22 cellular contexts compared by ENCODE assay signal in the genomic region with DNA sequence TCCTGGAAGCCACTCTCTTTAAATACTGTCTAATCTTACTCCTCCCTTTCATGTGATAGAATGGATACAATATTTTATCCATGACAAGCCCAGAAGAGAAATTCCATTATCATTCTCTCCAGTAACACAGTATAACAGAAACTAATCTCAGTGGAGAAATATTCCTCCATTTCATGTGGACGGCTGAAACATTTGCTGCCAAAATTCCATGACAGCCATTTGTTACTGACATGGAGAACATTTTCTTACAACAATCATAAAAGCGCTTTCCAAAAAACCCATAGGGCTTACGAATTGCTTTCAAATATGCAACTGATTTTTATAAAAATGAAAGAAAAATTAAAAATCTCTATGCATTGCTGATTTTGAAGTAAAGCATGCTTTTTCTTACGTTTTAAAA.
"Had no signal": no experiment of that assay in that cellular context is flagged by ENCODE, and none has a peak within 500 bp of the region (broad histone marks: within the 10 kb centered on the region; RNA-seq: fewer than 3 reads in every experiment).

No MANE protein-coding gene starts in this region.

- H3K27me3 ChIP-seq: dorsolateral prefrontal cortex, left lung, ovary, right atrium auricular region, sigmoid colon, tibial nerve, upper lobe of right lung, vagina had no signal

- ATAC-seq: left lung; lower lobe of right lung; naive thymus-derived CD4-positive, alpha-beta T cell; upper lobe of right lung had no signal

- H3K27ac ChIP-seq: dorsolateral prefrontal cortex, left lung, lower lobe of right lung, ovary, right atrium auricular region, sigmoid colon, upper lobe of right lung, vagina had no signal

- DNase-seq: central memory CD4-positive, alpha-beta T cell; dorsolateral prefrontal cortex; effector CD8-positive, alpha-beta T cell; foreskin fibroblast; head of caudate nucleus; hippocampal formation; islet precursor cell; left lung; lower lobe of right lung; mesendoderm; naive thymus-derived CD4-positive, alpha-beta T cell; ovary; sigmoid colon; small intestine; stimulated activated CD4-positive, alpha-beta T cell treated with anti-CD3 and anti-CD28 coated beads, Interleukin-12 subunit alpha, Interleukin-12 subunit beta, amount 100 ng/mL, for 4 hours; stimulated activated CD4-positive, alpha-beta T cell treated with anti-CD3 and anti-CD28 coated beads, Interleukin-2, amount 100 ng/mL, for 48 hours; stimulated activated naive CD4-positive, alpha-beta T cell treated with Interleukin-2 at 50 U/mL for 16 hours; upper lobe of right lung had no signal

- H3K36me3 ChIP-seq: left lung, lower lobe of right lung, ovary, right atrium auricular region, sigmoid colon, tibial nerve, upper lobe of right lung, vagina had no signal

- H3K9me3 ChIP-seq: lower lobe of right lung, ovary, right atrium auricular region, sigmoid colon, upper lobe of right lung, vagina had no signal

- H3K4me1 ChIP-seq: lower lobe of right lung, right atrium auricular region, sigmoid colon, upper lobe of right lung had no signal

- H3K4me3 ChIP-seq: coronary artery, dorsolateral prefrontal cortex, left lung, lower lobe of right lung, ovary, right atrium auricular region, sigmoid colon, tibial nerve, upper lobe of right lung, vagina had no signal

- H3K4me3 Mint-ChIP-seq: naive thymus-derived CD4-positive, alpha-beta T cell had no signal

- H3K27ac Mint-ChIP-seq: naive thymus-derived CD4-positive, alpha-beta T cell had no signal
